In genomic region chr3:128967748-128968147, GRCh38 we compare ENCODE assay signal across 29 cellular contexts. TPM values are rescaled to one million over a fixed set of nuclear protein-coding genes. Genes with fewer than 3 reads are reported as not detected.
"Had no signal": no experiment of that assay in that cellular context is flagged by ENCODE, and none has a peak within 500 bp of the region (broad histone marks: within the 10 kb centered on the region; RNA-seq: fewer than 3 reads in every experiment).

No MANE protein-coding gene starts in this region.

- H3K36me3 ChIP-seq: ascending aorta, cardiac muscle cell, Peyer's patch, WERI-Rb-1 had no signal

- ATAC-seq: activated CD8-positive, alpha-beta T cell treated with anti-CD3 and anti-CD28 coated beads, Interleukin-2, amount 10 ng/mL, durations not matched to agents 7 days and 5 days; Right ventricle myocardium inferior; SK-N-SH treated with all-trans-retinoic acid at 6 μM for 48 hours; T-cell; T-helper 17 cell had no signal

- H3K4me3 ChIP-seq: ascending aorta, cardiac muscle cell, Peyer's patch had no signal

- H3K27me3 ChIP-seq: ascending aorta, cardiac muscle cell, Peyer's patch had no signal

- DNase-seq: activated CD4-positive, alpha-beta T cell treated with anti-CD3 and anti-CD28 coated beads for 1 hour; activated CD4-positive, alpha-beta T cell treated with anti-CD3 and anti-CD28 coated beads for 48 hours; activated CD4-positive, alpha-beta T cell treated with anti-CD3 and anti-CD28 coated beads, Interleukin-2, amount 50 U/mL, for 4 hours; activated CD4-positive, CD25-positive, alpha-beta regulatory T cell; activated CD8-positive, alpha-beta T cell treated with anti-CD3 and anti-CD28 coated beads, Interleukin-2, amount 10 ng/mL, durations not matched to agents 7 days and 5 days; activated gamma-delta T cell; activated naive CD4-positive, alpha-beta T cell treated with Interleukin-2 at 50 U/mL for 16 hours; activated naive CD8-positive, alpha-beta T cell treated with anti-CD3 and anti-CD28 coated beads, Interleukin-2, amount 10 ng/mL, durations not matched to agents 7 days and 5 days; activated T-cell treated with anti-CD3 and anti-CD28 coated beads, Interleukin-2, amount 50 U/mL, for 24 hours; amygdala; NCI-H1092 treated with DMSO at 0.1 percent for 48 hours; NCI-H1417; NCI-H187 treated with DMSO at 0.1 percent for 48 hours; NCI-H2081; NCI-H345; Peyer's patch; SIG-M5; T-cell; T-helper 17 cell; WERI-Rb-1 had no signal

- H3K27ac ChIP-seq: ascending aorta, cardiac muscle cell, Peyer's patch, RWPE1, WERI-Rb-1 had no signal

- H3K9me3 ChIP-seq: ascending aorta, Peyer's patch had no signal

RNA-seq across cellular contexts. Expression of gene CFAP92, which starts 26.1 kb away (rescaled TPM):
- total RNA-seq: activated T-helper 2 cell treated with anti-CD3 and anti-CD28 coated beads, Interferon-gamma antibody, Interleukin-2, Interleukin-4, amounts not matched to agents 10 μg/mL and 5 μg/mL and 100 μg/mL, durations not matched to agents 14 hours and 24 hours and 36 hours; ascending aorta; chondrocyte had no signal

RNA-seq across cellular contexts. Expression of gene EFCC1, which starts 33.4 kb away (rescaled TPM):
- total RNA-seq: cardiac muscle cell, chondrocyte, M059J, NCI-H460 had no signal
